ENCODE assay signal across 29 cellular contexts in genomic region chr10:113932854-113933253, GRCh38.
"Had no signal": no experiment of that assay in that cellular context is flagged by ENCODE, and none has a peak within 500 bp of the region (broad histone marks: within the 10 kb centered on the region; RNA-seq: fewer than 3 reads in every experiment).

No MANE protein-coding gene starts in this region.

- H3K36me3 Mint-ChIP-seq: stimulated activated effector memory CD8-positive, alpha-beta T cell treated with anti-CD3 and anti-CD28 coated beads, Interleukin-12 subunit alpha, Interleukin-12 subunit beta, amount 100 ng/mL, for 72 hours; stimulated activated memory B cell treated with anti-CD40 and anti-IgM and Interleukin-4, amounts not matched to agents 10 μg/mL and 1 μg/mL and 100 μg/mL, for 72 hours; stimulated activated naive B cell treated with anti-CD40 and anti-IgM and Interleukin-4, amounts not matched to agents 10 μg/mL and 1 μg/mL and 100 μg/mL, for 72 hours; type B pancreatic cell had no signal

- H3K9me3 Mint-ChIP-seq: stimulated activated effector memory CD8-positive, alpha-beta T cell treated with anti-CD3 and anti-CD28 coated beads, Interleukin-12 subunit alpha, Interleukin-12 subunit beta, amount 100 ng/mL, for 72 hours; stimulated activated memory B cell treated with anti-CD40 and anti-IgM and Interleukin-4, amounts not matched to agents 10 μg/mL and 1 μg/mL and 100 μg/mL, for 72 hours; stimulated activated naive CD8-positive, alpha-beta T cell treated with anti-CD3 and anti-CD28 coated beads, Interleukin-15, amount 100 ng/mL, for 72 hours; stimulated activated naive CD8-positive, alpha-beta T cell treated with anti-CD3 and anti-CD28 coated beads, Interleukin-15, Interleukin-2, amounts not matched to agents 100 ng/mL and 50 ng/mL, for 24 hours; type B pancreatic cell had no signal

- ATAC-seq: stimulated activated effector memory CD8-positive, alpha-beta T cell treated with anti-CD3 and anti-CD28 coated beads, Interleukin-12 subunit alpha, Interleukin-12 subunit beta, amount 100 ng/mL, for 72 hours; stimulated activated memory B cell treated with anti-CD40 and anti-IgM and Interleukin-4, amounts not matched to agents 10 μg/mL and 1 μg/mL and 100 μg/mL, for 72 hours; stimulated activated naive B cell treated with anti-CD40 and anti-IgM and Interleukin-4, amounts not matched to agents 10 μg/mL and 1 μg/mL and 100 μg/mL, for 72 hours; stimulated activated naive CD8-positive, alpha-beta T cell treated with anti-CD3 and anti-CD28 coated beads, Interleukin-15, amount 100 ng/mL, for 72 hours; stimulated activated naive CD8-positive, alpha-beta T cell treated with anti-CD3 and anti-CD28 coated beads, Interleukin-15, Interleukin-2, amounts not matched to agents 100 U/mL and 50 U/mL, for 24 hours; upper lobe of right lung had no signal

- H3K4me1 ChIP-seq: suprapubic skin, testis, tibial artery, uterus, vagina had no signal

- H3K27ac Mint-ChIP-seq: stimulated activated effector memory CD8-positive, alpha-beta T cell treated with anti-CD3 and anti-CD28 coated beads, Interleukin-12 subunit alpha, Interleukin-12 subunit beta, amount 100 ng/mL, for 72 hours; stimulated activated memory B cell treated with anti-CD40 and anti-IgM and Interleukin-4, amounts not matched to agents 10 μg/mL and 1 μg/mL and 100 μg/mL, for 72 hours; stimulated activated naive B cell treated with anti-CD40 and anti-IgM and Interleukin-4, amounts not matched to agents 10 μg/mL and 1 μg/mL and 100 μg/mL, for 72 hours; stimulated activated naive CD8-positive, alpha-beta T cell treated with anti-CD3 and anti-CD28 coated beads, Interleukin-15, amount 100 ng/mL, for 72 hours; stimulated activated naive CD8-positive, alpha-beta T cell treated with anti-CD3 and anti-CD28 coated beads, Interleukin-15, Interleukin-2, amounts not matched to agents 100 ng/mL and 50 ng/mL, for 24 hours; type B pancreatic cell had no signal

- H3K9me3 ChIP-seq: stomach, suprapubic skin, testis, thoracic aorta, thyroid gland, tibial artery, tibial nerve, transverse colon, upper lobe of left lung, upper lobe of right lung, uterus, vagina had no signal

- FAIRE-seq: urothelium cell line had no signal

- H3K27me3 ChIP-seq: stomach, suprapubic skin, testis, thyroid gland, tibial artery, tibial nerve, transverse colon, upper lobe of left lung, upper lobe of right lung, uterus, vagina had no signal

- H3K27me3 Mint-ChIP-seq: type B pancreatic cell had no signal

- H3K36me3 ChIP-seq: stomach, suprapubic skin, thoracic aorta, thyroid gland, tibial artery, tibial nerve, transverse colon, upper lobe of left lung, upper lobe of right lung, uterus, vagina had no signal

- H3K4me3 ChIP-seq: stomach, suprapubic skin, testis, thoracic aorta, thyroid gland, tibial artery, tibial nerve, transverse colon, upper lobe of left lung, upper lobe of right lung, uterus, vagina had no signal

- H3K4me1 Mint-ChIP-seq: stimulated activated effector memory CD8-positive, alpha-beta T cell treated with anti-CD3 and anti-CD28 coated beads, Interleukin-12 subunit alpha, Interleukin-12 subunit beta, amount 100 ng/mL, for 72 hours; stimulated activated naive CD8-positive, alpha-beta T cell treated with anti-CD3 and anti-CD28 coated beads, Interleukin-15, amount 100 ng/mL, for 72 hours had no signal

- H3K4me3 Mint-ChIP-seq: stimulated activated effector memory CD8-positive, alpha-beta T cell treated with anti-CD3 and anti-CD28 coated beads, Interleukin-12 subunit alpha, Interleukin-12 subunit beta, amount 100 ng/mL, for 72 hours; stimulated activated memory B cell treated with anti-CD40 and anti-IgM and Interleukin-4, amounts not matched to agents 10 μg/mL and 1 μg/mL and 100 μg/mL, for 72 hours; stimulated activated naive B cell treated with anti-CD40 and anti-IgM and Interleukin-4, amounts not matched to agents 10 μg/mL and 1 μg/mL and 100 μg/mL, for 72 hours; stimulated activated naive CD8-positive, alpha-beta T cell treated with anti-CD3 and anti-CD28 coated beads, Interleukin-15, amount 100 ng/mL, for 72 hours; stimulated activated naive CD8-positive, alpha-beta T cell treated with anti-CD3 and anti-CD28 coated beads, Interleukin-15, Interleukin-2, amounts not matched to agents 100 ng/mL and 50 ng/mL, for 24 hours; type B pancreatic cell had no signal

- H3K27ac ChIP-seq: stomach, suprapubic skin, testis, thoracic aorta, thyroid gland, tibial artery, tibial nerve, transverse colon, uterus, vagina had no signal

- DNase-seq: stimulated activated CD4-positive, alpha-beta T cell treated with anti-CD3 and anti-CD28 coated beads, Interleukin-2, amount 100 ng/mL, for 48 hours; stimulated activated CD4-positive, alpha-beta T cell treated with anti-CD3 and anti-CD28 coated beads, Interleukin-4, amount 100 ng/mL, for 1 hour; stimulated activated CD4-positive, alpha-beta T cell treated with anti-CD3 and anti-CD28 coated beads, Interleukin-4, amount 100 ng/mL, for 24 hours; stimulated activated CD4-positive, alpha-beta T cell treated with anti-CD3 and anti-CD28 coated beads, Interleukin-4, amount 100 ng/mL, for 4 hours; stimulated activated CD8-positive, alpha-beta memory T cell treated with anti-CD3 and anti-CD28 coated beads, Interleukin-4, amount 100 ng/mL, for 48 hours; stimulated activated naive B cell treated with anti-CD40 and anti-IgM and Interleukin-4, amounts not matched to agents 10 μg/mL and 1 μg/mL and 100 μg/mL, for 72 hours; stimulated activated naive CD4-positive, alpha-beta T cell; stimulated activated naive CD4-positive, alpha-beta T cell treated with Interleukin-2 at 50 U/mL for 16 hours; stimulated activated naive CD8-positive, alpha-beta T cell treated with anti-CD3 and anti-CD28 coated beads, Interleukin-15, amount 100 ng/mL, for 72 hours; stimulated activated naive CD8-positive, alpha-beta T cell treated with anti-CD3 and anti-CD28 coated beads, Interleukin-15, Interleukin-2, amounts not matched to agents 100 U/mL and 50 U/mL, for 24 hours; stomach; substantia nigra; testis; thyroid gland; tibial artery; transverse colon; trophoblast cell; upper lobe of left lung; upper lobe of right lung; uterus had no signal
